In genomic region chr21:42878993-42879787, GRCh38 we compare ENCODE assay signal across 8 cellular contexts. TPM values are rescaled to one million over a fixed set of nuclear protein-coding genes. Genes with fewer than 3 reads are reported as not detected.
DNase-seq lines count a peak whose midpoint lies in the region; ATAC-seq lines count a peak whose summit lies in the region.

WDR4 (minus strand) TSS chr21:42879539; CDS start chr21:42879495, 44 bp downstream.

- no peaks in the 10 kb centered on the region for H3K27me3 Mint-ChIP-seq in IgD-negative memory B cell

- H3K4me1 Mint-ChIP-seq in IgD-negative memory B cell, result peaks cover 10 to 32% (median 25%) of the 10 kb centered on the region in 3 donors

- H3K4me3 Mint-ChIP-seq in IgD-negative memory B cell, result peak within 1 kb of the TSS; percentile 91 to 99 (median 97)

- no peaks in the 10 kb centered on the region for H3K36me3 Mint-ChIP-seq in IgD-negative memory B cell

- H3K9me3 Mint-ChIP-seq in IgD-negative memory B cell, result no peaks in the 10 kb centered on the region

- peak within 1 kb of the TSS; percentile 98 to 100 (median 99) for H3K27ac Mint-ChIP-seq in IgD-negative memory B cell

- peak; percentile 84 for ATAC-seq in GM21576 (IDR thresholded peaks at IDR 0.05; ENCODE audit: unreplicated experiment)

- DNase-seq in DMS153 (lab: John Stamatoyannopoulos, UW), result peak; percentile 94
- peak; percentile 100 for DNase-seq in OCI-M1 (lab: John Stamatoyannopoulos, UW)
- peak; percentile 99 for DNase-seq in activated T-cell treated with anti-CD3 and anti-CD28 coated beads for 24 hours (ENCODE audit: low read depth)
- peak; percentile 99 for DNase-seq in epidermal melanocyte (ENCODE audit: insufficient read length, low spot score)
- peak; percentile 94 for DNase-seq in middle frontal gyrus (ENCODE audit: extremely low spot score, low spot score)
- DNase-seq in stimulated activated CD8-positive, alpha-beta memory T cell treated with anti-CD3 and anti-CD28 coated beads, Interleukin-2, amount 100 ng/mL, for 1 hour (ENCODE audit: low read depth in 2 of 2), result peak; percentile 97 to 99

RNA-seq across cellular contexts. Expression of gene WDR4, which starts in this region (rescaled TPM):
- polyA plus RNA-seq in IgD-negative memory B cell, result 13.9 TPM

Comparison
In these comparisons a context has a peak if more than half of its experiments do, and no peak if none do; other contexts are left out.
1. Peak in every context shown above with its lines: DNase-seq and ATAC-seq.